Comparison of ENCODE assay signal across 14 cellular contexts in the genomic region with DNA sequence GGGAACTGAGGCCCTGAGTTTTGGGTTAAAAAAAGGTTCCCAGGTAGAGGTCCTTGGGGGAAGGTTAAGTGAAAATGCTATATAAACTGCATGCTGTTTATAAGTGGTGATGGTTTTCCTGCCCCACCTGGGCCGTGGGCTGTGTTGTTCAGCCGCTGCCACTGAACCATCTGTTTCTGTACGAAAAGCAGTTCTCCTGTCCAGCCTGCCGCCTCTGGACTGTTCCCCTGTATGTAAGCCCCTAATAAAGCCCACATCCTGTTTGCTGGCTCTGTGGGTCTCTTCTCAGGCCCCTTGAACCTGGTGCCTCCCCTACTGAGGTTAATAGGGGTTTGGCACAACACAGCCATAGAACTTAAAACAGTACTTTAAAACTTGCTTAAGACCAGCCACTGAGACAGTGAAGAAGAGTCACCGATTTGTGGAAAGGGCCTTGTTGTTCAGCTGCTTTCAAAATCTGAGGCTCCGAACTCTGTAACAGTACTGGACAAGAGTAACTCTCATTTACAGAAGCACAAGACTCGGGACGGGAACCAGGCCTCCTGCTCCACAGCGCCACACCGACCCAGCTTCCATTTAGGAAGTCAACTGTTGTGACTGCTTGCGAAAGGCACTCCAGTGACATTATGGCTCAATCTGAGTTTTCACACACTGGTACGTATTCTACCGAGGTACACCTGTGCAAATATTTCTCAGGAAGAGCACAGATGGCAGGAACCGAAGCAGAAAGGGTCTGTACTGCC.
DNase-seq lines count a peak whose midpoint lies in the region; ATAC-seq and TF ChIP-seq lines count a peak whose summit lies in the region.
"Had no signal": no experiment of that assay in that cellular context is flagged by ENCODE, and none has a peak within 500 bp of the region (broad histone marks: within the 10 kb centered on the region; RNA-seq: fewer than 3 reads in every experiment).

No MANE protein-coding gene starts in this region.

- peaks cover 3% of the 10 kb centered on the region for H3K36me3 ChIP-seq in RWPE2 (ENCODE audit: low read depth)

- H3K9me3 ChIP-seq in RWPE2 (ENCODE audit: severe bottlenecking): no peaks in the 10 kb centered on the region
- H3K9me3 ChIP-seq: SJCRH30, suprapubic skin had no signal

- H3K27ac ChIP-seq in RWPE2 (ENCODE audit: poor library complexity, severe bottlenecking): no peak overlapping the region
- H3K27ac ChIP-seq: SJCRH30, suprapubic skin had no signal

- no peak overlapping the region for H3K4me3 Mint-ChIP-seq in nephron progenitor cell
- H3K4me3 Mint-ChIP-seq: activated naive CD8-positive, alpha-beta T cell treated with anti-CD3 and anti-CD28 coated beads for 36 hours; CD4-positive, alpha-beta memory T cell had no signal

- H3K9me3 Mint-ChIP-seq in nephron progenitor cell: no peaks in the 10 kb centered on the region
- H3K9me3 Mint-ChIP-seq: activated naive CD8-positive, alpha-beta T cell treated with anti-CD3 and anti-CD28 coated beads for 36 hours had no signal

- ATAC-seq in RWPE2 (ENCODE audit: low read depth) (no peak), HG03460 (IDR thresholded peaks at IDR 0.05; ENCODE audit: unreplicated experiment) (no peak)

- H3K27me3 ChIP-seq in RWPE2 (ENCODE audit: insufficient read depth, poor library complexity, severe bottlenecking): no peaks in the 10 kb centered on the region
- H3K27me3 ChIP-seq: SJCRH30, suprapubic skin had no signal

- H3K4me1 ChIP-seq in RWPE2 (ENCODE audit: insufficient read depth, poor library complexity, severe bottlenecking): no peaks in the 10 kb centered on the region

- DNase-seq in DMS79 treated with DMSO at 0.1 percent for 48 hours (lab: John Stamatoyannopoulos, UW) (peak; percentile 62), NCI-H187 (lab: John Stamatoyannopoulos, UW) (peak; percentile 5 to 38), RWPE2 (ENCODE audit: low spot score) (peak; percentile 17), nephron progenitor cell (no peak), NOMO-1 treated with DMSO at 0.1 percent for 48 hours (lab: John Stamatoyannopoulos, UW; ENCODE audit: unreplicated experiment) (no peak)
- DNase-seq in activated effector memory CD4-positive, alpha-beta T cell treated with anti-CD3 and anti-CD28 coated beads, Interleukin-2, amount 50 U/mL, for 16 hours: no peak
- no peak for DNase-seq in NK-92 treated with Interleukin-12 subunit alpha and Interleukin-12 subunit beta, amount 100 ng/mL, for 24 hours (lab: John Stamatoyannopoulos, UW)
- DNase-seq: activated naive CD8-positive, alpha-beta T cell treated with anti-CD3 and anti-CD28 coated beads for 36 hours; CD4-positive, alpha-beta memory T cell; left ventricle myocardium superior; NCI-H524; SJCRH30 had no signal

- no peak overlapping the region for H3K4me3 ChIP-seq in RWPE2 (ENCODE audit: severe bottlenecking)
- H3K4me3 ChIP-seq: SJCRH30, suprapubic skin had no signal

- peak overlapping the region; percentile 97 for H3K27ac Mint-ChIP-seq in nephron progenitor cell
- H3K27ac Mint-ChIP-seq: activated naive CD8-positive, alpha-beta T cell treated with anti-CD3 and anti-CD28 coated beads for 36 hours had no signal

- H3K27me3 Mint-ChIP-seq in nephron progenitor cell (ENCODE audit: low read depth, poor library complexity): no peaks in the 10 kb centered on the region
- H3K27me3 Mint-ChIP-seq: activated naive CD8-positive, alpha-beta T cell treated with anti-CD3 and anti-CD28 coated beads for 36 hours; CD4-positive, alpha-beta memory T cell had no signal

- peaks cover 36% of the 10 kb centered on the region for H3K4me1 Mint-ChIP-seq in nephron progenitor cell
- H3K4me1 Mint-ChIP-seq: activated naive CD8-positive, alpha-beta T cell treated with anti-CD3 and anti-CD28 coated beads for 36 hours; CD4-positive, alpha-beta memory T cell had no signal

- TF ChIP-seq CTCF in RWPE2 (IDR thresholded peaks at IDR 0.05; ENCODE audit: poor library complexity, severe bottlenecking): no peak
- no peak for TF ChIP-seq CTCF in nephron progenitor cell (IDR thresholded peaks at IDR 0.05)

- peaks cover 26% of the 10 kb centered on the region for H3K36me3 Mint-ChIP-seq in nephron progenitor cell (ENCODE audit: low read depth)

Comparison
In these comparisons a context has a peak if more than half of its experiments do, and no peak if none do; other contexts are left out.
1. DNase-seq: peak in DMS79 treated with DMSO at 0.1 percent for 48 hours (single experiment), NCI-H187 (2 of 2) and RWPE2 (single experiment); none in nephron progenitor cell (single experiment), NOMO-1 treated with DMSO at 0.1 percent for 48 hours (single experiment), activated effector memory CD4-positive, alpha-beta T cell treated with anti-CD3 and anti-CD28 coated beads, Interleukin-2, amount 50 U/mL, for 16 hours (single experiment) and NK-92 treated with Interleukin-12 subunit alpha and Interleukin-12 subunit beta, amount 100 ng/mL, for 24 hours (single experiment).